In genomic region chr1:25432749-25433388, GRCh38 we compare ENCODE assay signal across 11 cellular contexts. TPM values are rescaled to one million over a fixed set of nuclear protein-coding genes. Genes with fewer than 3 reads are reported as not detected.
DNase-seq lines count a peak whose midpoint lies in the region; ATAC-seq and TF ChIP-seq lines count a peak whose summit lies in the region.
"Had no signal": no experiment of that assay in that cellular context is flagged by ENCODE, and none has a peak within 500 bp of the region (broad histone marks: within the 10 kb centered on the region; RNA-seq: fewer than 3 reads in every experiment).

No MANE protein-coding gene starts in this region.

- H3K9me3 Mint-ChIP-seq in activated naive CD4-positive, alpha-beta T cell treated with anti-CD3 and anti-CD28 coated beads for 36 hours, result no peaks in the 10 kb centered on the region
- no peaks in the 10 kb centered on the region for H3K9me3 Mint-ChIP-seq in activated naive CD4-positive, alpha-beta T cell treated with anti-CD3 and anti-CD28 coated beads, Interleukin-2, amount 50 U/mL, for 72 hours
- H3K9me3 Mint-ChIP-seq in activated B cell treated with CpG ODN at 0.5 μM for 24 hours (no peaks in the 10 kb centered on the region), immature natural killer cell (no peaks in the 10 kb centered on the region)

- H3K27me3 Mint-ChIP-seq in activated naive CD4-positive, alpha-beta T cell treated with anti-CD3 and anti-CD28 coated beads for 36 hours (ENCODE audit: low read depth), result no peaks in the 10 kb centered on the region
- no peaks in the 10 kb centered on the region for H3K27me3 Mint-ChIP-seq in activated B cell treated with CpG ODN at 0.5 μM for 24 hours
- H3K27me3 Mint-ChIP-seq in immature natural killer cell (ENCODE audit: low read depth in 3 of 3), result peaks cover 9 to 12% (median 11%) of the 10 kb centered on the region in 3 donors

- CTCF ChIA-PET in activated naive CD4-positive, alpha-beta T cell treated with anti-CD3 and anti-CD28 coated beads for 36 hours (lab: Charles Lee), result interaction anchor here (0.6 to 1.3 kb wide), 3 partner anchors 14 to 87 kb away, joined by 3 to 6 read pairs (median 3); no protein-coding TSS in a partner anchor
- CTCF ChIA-PET in activated B cell treated with CpG ODN at 0.5 μM for 24 hours (lab: Charles Lee), result no interaction called here

- peak overlapping the region in 1 of 2 donors; percentile 33 for H3K27ac ChIP-seq in thoracic aorta

- no peaks in the 10 kb centered on the region for H3K9me3 ChIP-seq in thoracic aorta

- peaks cover 56% of the 10 kb centered on the region for H3K4me1 Mint-ChIP-seq in activated naive CD4-positive, alpha-beta T cell treated with anti-CD3 and anti-CD28 coated beads for 36 hours (ENCODE audit: low read depth)
- H3K4me1 Mint-ChIP-seq in activated B cell treated with CpG ODN at 0.5 μM for 24 hours, result peaks cover 61% of the 10 kb centered on the region
- peaks cover 53 to 61% of the 10 kb centered on the region in 2 donors for H3K4me1 Mint-ChIP-seq in immature natural killer cell

- H3K4me3 ChIP-seq in thoracic aorta, result peak overlapping the region; percentile 87

- no peaks in the 10 kb centered on the region for H3K36me3 Mint-ChIP-seq in activated naive CD4-positive, alpha-beta T cell treated with anti-CD3 and anti-CD28 coated beads for 36 hours (ENCODE audit: low read depth)
- H3K36me3 Mint-ChIP-seq in activated naive CD4-positive, alpha-beta T cell treated with anti-CD3 and anti-CD28 coated beads, Interleukin-2, amount 50 U/mL, for 72 hours, result peaks cover 0 to 5% of the 10 kb centered on the region in 2 donors
- H3K36me3 Mint-ChIP-seq in activated B cell treated with CpG ODN at 0.5 μM for 24 hours (ENCODE audit: low read depth) (peaks cover 8% of the 10 kb centered on the region), immature natural killer cell (peaks cover 0 to 1% (median 0%) of the 10 kb centered on the region in 3 donors)

- intact Hi-C loops in activated naive CD4-positive, alpha-beta T cell treated with anti-CD3 and anti-CD28 coated beads for 36 hours (cut with micrococcal nuclease), result loop anchor here (5.0 kb wide), 1 partner anchor 389 kb away; no protein-coding TSS in a partner anchor
- intact Hi-C loops in activated B cell treated with CpG ODN at 0.5 μM for 24 hours (cut with micrococcal nuclease), result loop anchor here (5.0 kb wide), 2 partner anchors 39 to 184 kb away; partner anchors contain the start of gene MAN1C1

- peak overlapping the region; percentile 81 for H3K4me3 Mint-ChIP-seq in activated naive CD4-positive, alpha-beta T cell treated with anti-CD3 and anti-CD28 coated beads for 36 hours
- peak overlapping the region; percentile 85 for H3K4me3 Mint-ChIP-seq in activated B cell treated with CpG ODN at 0.5 μM for 24 hours
- peak overlapping the region; percentile 22 to 88 (median 84) for H3K4me3 Mint-ChIP-seq in immature natural killer cell

- no peaks in the 10 kb centered on the region for H3K36me3 ChIP-seq in thoracic aorta

- TF ChIP-seq CTCF in activated B cell treated with CpG ODN at 0.5 μM for 24 hours (IDR thresholded peaks at IDR 0.05) (no peak), thoracic aorta (IDR thresholded peaks at IDR 0.05) (no peak)

- ATAC-seq in activated naive CD4-positive, alpha-beta T cell treated with anti-CD3 and anti-CD28 coated beads, Interleukin-2, amount 50 U/mL, for 72 hours, result no peak
- no peak for ATAC-seq in activated B cell treated with CpG ODN at 0.5 μM for 24 hours (ENCODE audit: low read depth)
- ATAC-seq in thoracic aorta (ENCODE audit: insufficient number of reproducible peaks, low FRiP score, low read depth), result no peak
- no peak for ATAC-seq in GM21717 (IDR thresholded peaks at IDR 0.05; ENCODE audit: unreplicated experiment)

- H3K27me3 ChIP-seq in thoracic aorta (replicated peaks; ENCODE audit: insufficient read depth), result no peaks in the 10 kb centered on the region

- no peak for DNase-seq in activated naive CD4-positive, alpha-beta T cell treated with anti-CD3 and anti-CD28 coated beads for 36 hours
- DNase-seq in activated naive CD4-positive, alpha-beta T cell treated with anti-CD3 and anti-CD28 coated beads, Interleukin-2, amount 50 U/mL, for 72 hours (ENCODE audit: low spot score in 2 of 2), result no peak
- DNase-seq in activated B cell treated with CpG ODN at 0.5 μM for 24 hours, result no peak
- no peak for DNase-seq in immature natural killer cell
- DNase-seq in thoracic aorta (ENCODE audit: low spot score), result no peak
- no peak for DNase-seq in NCI-H524 treated with DMSO at 0.1 percent for 48 hours (lab: John Stamatoyannopoulos, UW)
- DNase-seq in NCI-H446 treated with DMSO at 0.1 percent for 48 hours (lab: John Stamatoyannopoulos, UW), result no peak
- DNase-seq: cortex of kidney, NCI-H1092, retina had no signal

- H3K4me1 ChIP-seq in thoracic aorta (ENCODE audit: control insufficient read depth in 1 of 2, low read depth in 2 of 2), result peaks cover 26 to 55% of the 10 kb centered on the region in 2 donors

- H3K27ac Mint-ChIP-seq in activated naive CD4-positive, alpha-beta T cell treated with anti-CD3 and anti-CD28 coated beads for 36 hours, result no peak overlapping the region
- no peak overlapping the region for H3K27ac Mint-ChIP-seq in activated naive CD4-positive, alpha-beta T cell treated with anti-CD3 and anti-CD28 coated beads, Interleukin-2, amount 50 U/mL, for 72 hours
- no peak overlapping the region for H3K27ac Mint-ChIP-seq in activated B cell treated with CpG ODN at 0.5 μM for 24 hours
- H3K27ac Mint-ChIP-seq in immature natural killer cell, result peak overlapping the region; percentile 81 to 91 (median 87)

- POLR2A ChIA-PET in activated B cell treated with CpG ODN at 0.5 μM for 24 hours (lab: Charles Lee), result interaction anchor here (1.0 to 1.1 kb wide), 2 partner anchors 11 to 201 kb away, joined by 3 read pairs; partner anchors contain the start of gene SYF2

RNA-seq across cellular contexts. Expression of gene MACO1, which starts 2.2 kb away (rescaled TPM):
- 1 to 10 TPM; 8.4 to 8.6 TPM for total RNA-seq in activated naive CD4-positive, alpha-beta T cell treated with anti-CD3 and anti-CD28 coated beads for 36 hours
- total RNA-seq in activated naive CD4-positive, alpha-beta T cell treated with anti-CD3 and anti-CD28 coated beads, Interleukin-2, amount 50 U/mL, for 72 hours, result 10 to 100 TPM; 14.3 to 19.7 TPM
- total RNA-seq in activated B cell treated with CpG ODN at 0.5 μM for 24 hours (17.1 and 19.7 TPM in 2 replicates), thoracic aorta (10 to 100 TPM; 15.2 to 18.8 TPM)
- 1 to 10 TPM in 2 of 3 donors, under 1 TPM in 1; 0.45 to 5.2 (median 3.7) TPM for polyA plus RNA-seq in immature natural killer cell

RNA-seq across cellular contexts. Expression of gene RHCE, which starts 12.2 kb away (rescaled TPM):
- under 1 TPM; 0.33 to 0.54 TPM for total RNA-seq in activated naive CD4-positive, alpha-beta T cell treated with anti-CD3 and anti-CD28 coated beads for 36 hours
- total RNA-seq in activated naive CD4-positive, alpha-beta T cell treated with anti-CD3 and anti-CD28 coated beads, Interleukin-2, amount 50 U/mL, for 72 hours, result under 1 TPM in 1 of 2 donors, not detected in 1; 0.64 TPM
- total RNA-seq in activated B cell treated with CpG ODN at 0.5 μM for 24 hours (not detected in 2 replicates), thoracic aorta (not detected)
- not detected for polyA plus RNA-seq in immature natural killer cell

Comparison
In these comparisons a context has a peak if more than half of its experiments do, and no peak if none do; other contexts are left out.
1. H3K27ac Mint-ChIP-seq: peak in immature natural killer cell (6 of 6); none in activated naive CD4-positive, alpha-beta T cell treated with anti-CD3 and anti-CD28 coated beads for 36 hours (single experiment), activated naive CD4-positive, alpha-beta T cell treated with anti-CD3 and anti-CD28 coated beads, Interleukin-2, amount 50 U/mL, for 72 hours (0 of 2) and activated B cell treated with CpG ODN at 0.5 μM for 24 hours (single experiment).
2. Peak in every context shown above with its lines, with median percentiles within 50 percentile points of each other: H3K4me3 Mint-ChIP-seq.